25 cellular contexts compared by ENCODE assay signal in genomic region chr7:73921623-73922528, GRCh38.
DNase-seq lines count a peak whose midpoint lies in the region; ATAC-seq and TF ChIP-seq lines count a peak whose summit lies in the region.
"Had no signal": no experiment of that assay in that cellular context is flagged by ENCODE, and none has a peak within 500 bp of the region (broad histone marks: within the 10 kb centered on the region; RNA-seq: fewer than 3 reads in every experiment).

No MANE protein-coding gene starts in this region.

- peak overlapping the region in 1 of 4 donors; percentile 44 for H3K27ac ChIP-seq in gastroesophageal sphincter
- no peak overlapping the region for H3K27ac ChIP-seq in spleen
- H3K27ac ChIP-seq: BLaER1 treated with 17β-estradiol and CSF1 and Interleukin-3, amounts not matched to agents 10 nM and 100 nM; RWPE1; upper lobe of right lung had no signal

- intact Hi-C loops in left colon (cut with DNase I, micrococcal nuclease) (no loop called here), spleen (cut with DNase I; ENCODE audit: low total_unique reads) (no loop called here)

- WGBS in gastroesophageal sphincter (ENCODE audit: low coverage in 1 of 2), 2 donors: 24% methylated on average over 3 of the region's 15 CpGs; no CpG with 5 or more reads in 1 of the 2 donors
- WGBS in spleen, 5 donors: 76 to 87% (median 85%) methylated on average over 15 of the region's 15 CpGs

- TF ChIP-seq POLR2A in gastroesophageal sphincter (IDR thresholded peaks at IDR 0.05) (no peak), spleen (IDR thresholded peaks at IDR 0.05) (no peak)

- H3K4me3 ChIP-seq in gastroesophageal sphincter (no peak overlapping the region), spleen (no peak overlapping the region)
- H3K4me3 ChIP-seq: BLaER1 treated with 17β-estradiol and CSF1 and Interleukin-3, amounts not matched to agents 10 nM and 100 nM; MG63; smooth muscle cell; upper lobe of right lung had no signal

- TF ChIP-seq CTCF in gastroesophageal sphincter (IDR thresholded peaks at IDR 0.05) (no peak), spleen (IDR thresholded peaks at IDR 0.05 in 8 of 11, conservative IDR thresholded peaks at IDR 0.05 in 3 of 11) (no peak)

- peak; percentile 67 for ATAC-seq in gastroesophageal sphincter
- peak; percentile 44 for ATAC-seq in left colon
- no peak for ATAC-seq in GM21367 (IDR thresholded peaks at IDR 0.05; ENCODE audit: unreplicated experiment)
- ATAC-seq: activated CD8-positive, alpha-beta T cell treated with anti-CD3 and anti-CD28 coated beads, Interleukin-2, amount 10 ng/mL, durations not matched to agents 7 days and 5 days; HCT116; upper lobe of right lung had no signal

- no peaks in the 10 kb centered on the region for H3K27me3 ChIP-seq in gastroesophageal sphincter
- no peaks in the 10 kb centered on the region for H3K27me3 ChIP-seq in spleen (replicated peaks in 1 of 7)
- H3K27me3 ChIP-seq: BLaER1 treated with 17β-estradiol and CSF1 and Interleukin-3, amounts not matched to agents 10 nM and 100 nM; MG63; upper lobe of right lung had no signal

- peaks cover 0 to 24% (median 0%) of the 10 kb centered on the region in 3 donors for H3K4me1 ChIP-seq in gastroesophageal sphincter
- peaks cover 0 to 15% (median 0%) of the 10 kb centered on the region in 6 donors for H3K4me1 ChIP-seq in spleen
- H3K4me1 ChIP-seq: upper lobe of right lung had no signal

- peaks cover 0 to 6% (median 0%) of the 10 kb centered on the region in 3 donors for H3K9me3 ChIP-seq in gastroesophageal sphincter
- H3K9me3 ChIP-seq in spleen: peaks cover 0 to 6% (median 0%) of the 10 kb centered on the region in 8 donors
- H3K9me3 ChIP-seq: MG63, upper lobe of right lung had no signal

- peak; percentile 5 for DNase-seq in G401 (ENCODE audit: low spot score)
- no peak for DNase-seq in left colon
- peak; percentile 42 for DNase-seq in spleen
- DNase-seq in NCI-H82 treated with DMSO at 0.1 percent for 48 hours (lab: John Stamatoyannopoulos, UW; ENCODE audit: unreplicated experiment): no peak
- no peak for DNase-seq in NCI-H748 treated with DMSO at 0.1 percent for 48 hours (lab: John Stamatoyannopoulos, UW)
- DNase-seq in NK-92 (lab: John Stamatoyannopoulos, UW; ENCODE audit: unreplicated experiment): no peak
- DNase-seq: activated CD8-positive, alpha-beta T cell treated with anti-CD3 and anti-CD28 coated beads, Interleukin-2, amount 10 ng/mL, durations not matched to agents 7 days and 5 days; activated gamma-delta T cell; activated naive CD8-positive, alpha-beta T cell treated with anti-CD3 and anti-CD28 coated beads, Interleukin-2, amount 10 ng/mL, durations not matched to agents 7 days and 5 days; COR-L47; dermis blood vessel endothelial cell; GDM1; KBM-7; mesenchymal stem cell; MG63; NCI-H2029 treated with DMSO at 0.1 percent for 48 hours; NCI-H2227 treated with DMSO at 0.1 percent for 48 hours; stimulated activated CD4-positive, alpha-beta T cell treated with anti-CD3 and anti-CD28 coated beads, Interleukin-2, amount 100 ng/mL, for 24 hours; upper lobe of right lung had no signal

- in situ Hi-C loops in G401 (cut with HindIII; ENCODE audit: low sequenced_read_pairs): no loop called here

- H3K36me3 ChIP-seq in gastroesophageal sphincter (no peaks in the 10 kb centered on the region), spleen (no peaks in the 10 kb centered on the region)
- H3K36me3 ChIP-seq: BLaER1 treated with 17β-estradiol and CSF1 and Interleukin-3, amounts not matched to agents 10 nM and 100 nM; MG63; upper lobe of right lung had no signal

- no peak for TF ChIP-seq EP300 in gastroesophageal sphincter (IDR thresholded peaks at IDR 0.05)

Comparison
In these comparisons a context has a peak if more than half of its experiments do, and no peak if none do; other contexts are left out.
1. DNase-seq: peak in G401 (single experiment) and spleen (single experiment); none in left colon (0 of 2), NCI-H82 treated with DMSO at 0.1 percent for 48 hours (single experiment), NCI-H748 treated with DMSO at 0.1 percent for 48 hours (single experiment) and NK-92 (single experiment).